In genomic region chr16:20904507-20905079, GRCh38 we compare ENCODE assay signal across 8 cellular contexts. TPM values are rescaled to one million over a fixed set of nuclear protein-coding genes. Genes with fewer than 3 reads are reported as not detected.
DNase-seq lines count a peak whose midpoint lies in the region; ATAC-seq and TF ChIP-seq lines count a peak whose summit lies in the region.

No MANE protein-coding gene starts in this region.

- H3K4me3 ChIP-seq in heart right ventricle (peak overlapping the region in 1 of 10 donors; percentile 6), dorsolateral prefrontal cortex (peak overlapping the region in 2 of 59 donors; percentile 7 to 37), prostate gland (no peak overlapping the region), BE2C (ENCODE audit: low read depth, low read length) (no peak overlapping the region)

- no peaks in the 10 kb centered on the region for H3K27me3 ChIP-seq in heart right ventricle
- H3K27me3 ChIP-seq in dorsolateral prefrontal cortex = no peaks in the 10 kb centered on the region
- no peaks in the 10 kb centered on the region for H3K27me3 ChIP-seq in prostate gland (replicated peaks; ENCODE audit: insufficient read depth)
- no peaks in the 10 kb centered on the region for H3K27me3 ChIP-seq in BE2C

- intact Hi-C loops in heart right ventricle (cut with DNase I) (loop anchor here in 7 of 10 donors (5.0 to 10.0 kb wide), 5 partner anchors 37 to 97 kb away; partner anchors contain the start of genes ERI2 (in 1 of the 7) and REXO5 (in 1 of the 7)), left cardiac atrium (cut with DNase I) (loop anchor here in 1 of 2 donors (10.0 kb wide), 1 partner anchor 50 kb away; no protein-coding TSS in a partner anchor), dorsolateral prefrontal cortex (cut with DNase I) (loop anchor here in 1 of 2 donors (5.0 to 10.0 kb wide), 2 partner anchors 97 to 1350 kb away; partner anchors contain the start of genes ERI2, REXO5 and VPS35L), prostate gland (cut with DNase I) (loop anchor here (5.0 kb wide), 1 partner anchor 52 kb away; no protein-coding TSS in a partner anchor)

- peak overlapping the region; percentile 2 to 97 (median 70) for H3K27ac ChIP-seq in heart right ventricle
- H3K27ac ChIP-seq in RWPE1 = no peak overlapping the region
- H3K27ac ChIP-seq in dorsolateral prefrontal cortex = peak overlapping the region in 43 of 59 donors; percentile 4 to 99 (median 53)
- peak overlapping the region in 1 of 2 donors; percentile 97 for H3K27ac ChIP-seq in prostate gland

- TF ChIP-seq CTCF in heart right ventricle (IDR thresholded peaks at IDR 0.05) (no peak), RWPE1 (conservative IDR thresholded peaks at IDR 0.05; ENCODE audit: low read depth) (no peak), dorsolateral prefrontal cortex (IDR thresholded peaks at IDR 0.05 in 54 of 56, conservative IDR thresholded peaks at IDR 0.05 in 2 of 56; ENCODE audit: low read depth in 1 of 56, partially characterized antibody in 56 of 56) (no peak), prostate gland (IDR thresholded peaks at IDR 0.05) (no peak), BE2C (IDR thresholded peaks at IDR 0.05; ENCODE audit: low read depth, low read length) (no peak)

- WGBS in heart right ventricle, 2 donors = 26 to 35% methylated on average over 3 of the region's 3 CpGs
- 26% methylated on average over 3 of the region's 3 CpGs for WGBS in prostate gland

- H3K4me1 ChIP-seq in heart right ventricle = peaks cover 18 to 81% (median 62%) of the 10 kb centered on the region in 9 donors
- peaks cover 10% of the 10 kb centered on the region for H3K4me1 ChIP-seq in prostate gland (replicated peaks)
- H3K4me1 ChIP-seq in BE2C = no peaks in the 10 kb centered on the region; the same call in 1 of the 2 replicates

- POLR2A ChIA-PET in RWPE1 (lab: Yijun Ruan, JAX; ENCODE audit: low non-redundant PET) = no interaction called here

- H3K9me3 ChIP-seq in heart right ventricle (no peaks in the 10 kb centered on the region), prostate gland (no peaks in the 10 kb centered on the region), BE2C (no peaks in the 10 kb centered on the region)

- no peaks in the 10 kb centered on the region for H3K36me3 ChIP-seq in heart right ventricle
- no peaks in the 10 kb centered on the region for H3K36me3 ChIP-seq in prostate gland
- no peaks in the 10 kb centered on the region for H3K36me3 ChIP-seq in BE2C

- ATAC-seq in heart right ventricle (no peak), left cardiac atrium (no peak), HG02759 (IDR thresholded peaks at IDR 0.05; ENCODE audit: unreplicated experiment) (no peak)

- no peak for TF ChIP-seq POLR2A in prostate gland (IDR thresholded peaks at IDR 0.05)

- DNase-seq in heart right ventricle (no peak), left cardiac atrium (no peak), RWPE1 (ENCODE audit: low spot score) (peak; percentile 30), dorsolateral prefrontal cortex (no peak), prostate gland (ENCODE audit: low spot score) (peak; percentile 21), cortex of kidney (lab: John Stamatoyannopoulos, UW) (no peak), BE2C (no peak)

- CTCF ChIA-PET in RWPE1 (lab: Yijun Ruan, JAX) = interaction anchor here (0.7 kb wide), 1 partner anchor 14 kb away, joined by 3 read pairs; no protein-coding TSS in a partner anchor

RNA-seq across cellular contexts. Expression of gene LYRM1, which starts 4.0 kb away (rescaled TPM):
- total RNA-seq in heart right ventricle (10 to 100 TPM; 37.4 to 69.1 (median 48.9) TPM), left cardiac atrium (10 to 100 TPM; 32.6 TPM), dorsolateral prefrontal cortex (10 to 100 TPM; 15.4 to 38.4 (median 24.8) TPM), prostate gland (10 to 100 TPM; 26.1 to 64.5 TPM)
- 10 to 100 TPM; 59.9 to 69.4 TPM for polyA plus RNA-seq in heart right ventricle
- 17.4 TPM for polyA plus RNA-seq in BE2C (2012; ENCODE audit: insufficient read depth, insufficient read length, low read depth)

RNA-seq across cellular contexts. Expression of gene DCUN1D3, which starts 4.4 kb away (rescaled TPM):
- 10 to 100 TPM in 6 of 10 donors, 1 to 10 TPM in 4; 7.8 to 32.6 (median 11.2) TPM for total RNA-seq in heart right ventricle
- polyA plus RNA-seq in heart right ventricle = 1 to 10 TPM; 3.4 to 4.2 TPM
- 10 to 100 TPM; 15.6 to 27.4 TPM for total RNA-seq in left cardiac atrium
- 10 to 100 TPM in 119 of 120 experiments, 1 to 10 TPM in 1; 9.7 to 23.3 (median 14.8) TPM for total RNA-seq in dorsolateral prefrontal cortex
- 10 to 100 TPM in 1 of 2 donors, 1 to 10 TPM in 1; 7.2 to 16.5 TPM for total RNA-seq in prostate gland
- 7.5 TPM for polyA plus RNA-seq in BE2C (2012; ENCODE audit: insufficient read depth, insufficient read length, low read depth)

Comparison
In these comparisons a context has a peak if more than half of its experiments do, and no peak if none do; other contexts are left out.
1. DNase-seq: peak in RWPE1 (single experiment) and prostate gland (single experiment); none in heart right ventricle (0 of 2), left cardiac atrium (single experiment), dorsolateral prefrontal cortex (0 of 10), cortex of kidney (single experiment) and BE2C (single experiment).